Comparison of ENCODE assay signal across 16 cellular contexts in the genomic region with DNA sequence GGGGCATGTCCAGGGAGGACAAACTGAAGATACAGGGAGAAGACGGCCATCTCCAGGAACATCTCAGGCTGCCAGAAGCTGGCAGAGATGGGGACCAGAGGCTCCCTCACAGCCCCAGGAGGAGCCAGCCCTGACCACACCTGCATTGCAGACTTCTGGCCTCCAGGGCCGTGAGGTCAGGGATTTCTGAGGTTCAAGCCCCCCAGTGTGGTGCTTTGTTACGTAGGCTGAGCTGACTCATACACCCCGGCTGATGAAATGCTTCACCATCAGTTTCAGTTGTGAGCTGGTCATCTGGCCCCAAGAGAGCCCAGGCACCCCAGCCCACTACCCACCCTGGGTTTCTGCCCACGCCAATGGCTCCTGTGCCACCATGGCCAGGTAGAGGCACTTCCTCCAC.
DNase-seq lines count a peak whose midpoint lies in the region; ATAC-seq, FAIRE-seq and TF ChIP-seq lines count a peak whose summit lies in the region.
"Had no signal": no experiment of that assay in that cellular context is flagged by ENCODE, and none has a peak within 500 bp of the region (broad histone marks: within the 10 kb centered on the region; RNA-seq: fewer than 3 reads in every experiment).

No MANE protein-coding gene starts in this region.

- H3K27me3 ChIP-seq in BLaER1 treated with 17β-estradiol and CSF1 and Interleukin-3, amounts not matched to agents 10 nM and 100 nM: peaks cover 0 to 15% (median 0%) of the 10 kb centered on the region in 11 experiments; a peak in 2 of 22 replicates
- H3K27me3 ChIP-seq in astrocyte (ENCODE audit: insufficient read depth, low read length): no peaks in the 10 kb centered on the region
- peaks cover 0 to 45% of the 10 kb centered on the region in 2 experiments for H3K27me3 ChIP-seq in mesenchymal stem cell (ENCODE audit: control insufficient read depth in 1 of 2, insufficient read depth in 1 of 2, low read length in 2 of 2)
- H3K27me3 ChIP-seq in gastrocnemius medialis: peaks cover 0 to 20% (median 18%) of the 10 kb centered on the region in 3 donors
- H3K27me3 ChIP-seq in dorsolateral prefrontal cortex: peaks cover 0 to 3% (median 0%) of the 10 kb centered on the region in 45 donors

- no peak overlapping the region for H3K14ac ChIP-seq in mesenchymal stem cell (ENCODE audit: low read length in 2 of 2)

- H3K4me1 Mint-ChIP-seq in astrocyte (ENCODE audit: low read depth, unreplicated experiment): peaks cover 15% of the 10 kb centered on the region
- H3K4me1 Mint-ChIP-seq in activated CD4-positive, alpha-beta memory T cell treated with anti-CD3 and anti-CD28 coated beads, Interleukin-2, amount 10 ng/mL, durations not matched to agents 7 days and 5 days: no peaks in the 10 kb centered on the region

- H3K27ac ChIP-seq in BLaER1 treated with 17β-estradiol and CSF1 and Interleukin-3, amounts not matched to agents 10 nM and 100 nM: no peak overlapping the region
- no peak overlapping the region for H3K27ac ChIP-seq in astrocyte (ENCODE audit: low read depth, low read length)
- H3K27ac ChIP-seq in mesenchymal stem cell (ENCODE audit: low read length, poor library complexity, severe bottlenecking): no peak overlapping the region
- H3K27ac ChIP-seq in gastrocnemius medialis: no peak overlapping the region
- H3K27ac ChIP-seq in dorsolateral prefrontal cortex: no peak overlapping the region
- H3K27ac ChIP-seq: C4-2B had no signal

- H2AFZ ChIP-seq in astrocyte (ENCODE audit: low read depth, low read length) (no peak overlapping the region), mesenchymal stem cell (ENCODE audit: low read depth, low read length) (no peak overlapping the region)

- H2AK5ac ChIP-seq in mesenchymal stem cell (ENCODE audit: low read length, severe bottlenecking): no peak overlapping the region

- H3K79me2 ChIP-seq in astrocyte (ENCODE audit: insufficient read depth, low read length): no peaks in the 10 kb centered on the region

- H3K9ac ChIP-seq in BLaER1 treated with 17β-estradiol and CSF1 and Interleukin-3, amounts not matched to agents 10 nM and 100 nM: no peak overlapping the region
- no peak overlapping the region for H3K9ac ChIP-seq in astrocyte (ENCODE audit: low read length)
- H3K9ac ChIP-seq in mesenchymal stem cell (ENCODE audit: low read length): no peak overlapping the region

- peak overlapping the region; percentile 50 for H4K8ac ChIP-seq in mesenchymal stem cell (ENCODE audit: low read length)

- TF ChIP-seq CTCF in astrocyte (IDR thresholded peaks at IDR 0.05; ENCODE audit: insufficient read depth, low read depth, low read length) (no peak), gastrocnemius medialis (IDR thresholded peaks at IDR 0.05 in 4 of 5, conservative IDR thresholded peaks at IDR 0.05 in 1 of 5) (no peak), dorsolateral prefrontal cortex (IDR thresholded peaks at IDR 0.05 in 54 of 56, conservative IDR thresholded peaks at IDR 0.05 in 2 of 56; ENCODE audit: low read depth in 1 of 56, partially characterized antibody in 56 of 56) (no peak)

- peaks cover 3% of the 10 kb centered on the region for H3K36me3 Mint-ChIP-seq in astrocyte (ENCODE audit: low read depth, unreplicated experiment)
- H3K36me3 Mint-ChIP-seq in activated CD4-positive, alpha-beta memory T cell treated with anti-CD3 and anti-CD28 coated beads, Interleukin-2, amount 10 ng/mL, durations not matched to agents 7 days and 5 days (ENCODE audit: low read depth): no peaks in the 10 kb centered on the region

- H3K4me3 ChIP-seq in BLaER1 treated with 17β-estradiol and CSF1 and Interleukin-3, amounts not matched to agents 10 nM and 100 nM: no peak overlapping the region
- H3K4me3 ChIP-seq in astrocyte (ENCODE audit: insufficient read depth, low read depth, low read length) (no peak overlapping the region), mesenchymal stem cell (ENCODE audit: insufficient read depth in 1 of 2, low read depth in 1 of 2, low read length in 2 of 2) (no peak overlapping the region), gastrocnemius medialis (no peak overlapping the region), dorsolateral prefrontal cortex (no peak overlapping the region)
- H3K4me3 ChIP-seq: HAP-1 had no signal

- FAIRE-seq in HTR-8/SVneo (lab: Jason Lieb, UNC): peak; percentile 54
- FAIRE-seq in astrocyte (lab: Jason Lieb, UNC): no peak
- FAIRE-seq: RCC 7860 had no signal

- ATAC-seq in HG03354 (IDR thresholded peaks at IDR 0.05; ENCODE audit: poor library complexity, severe bottlenecking, unreplicated experiment) (no peak), gastrocnemius medialis (no peak)

- POLR2A ChIA-PET in activated CD4-positive, alpha-beta memory T cell treated with anti-CD3 and anti-CD28 coated beads, Interleukin-2, amount 10 ng/mL, durations not matched to agents 7 days and 5 days (lab: Charles Lee): no interaction called here

- H3K9me3 Mint-ChIP-seq in astrocyte (ENCODE audit: unreplicated experiment): peaks cover 10% of the 10 kb centered on the region
- H3K9me3 Mint-ChIP-seq in activated CD4-positive, alpha-beta memory T cell treated with anti-CD3 and anti-CD28 coated beads, Interleukin-2, amount 10 ng/mL, durations not matched to agents 7 days and 5 days: no peaks in the 10 kb centered on the region

- DNase-seq in HTR-8/SVneo (ENCODE audit: insufficient read length, low spot score) (no peak), astrocyte (ENCODE audit: low read depth) (no peak), mesenchymal stem cell (peak; percentile 34), gastrocnemius medialis (no peak), dorsolateral prefrontal cortex (no peak)
- DNase-seq in activated CD4-positive, alpha-beta memory T cell treated with anti-CD3 and anti-CD28 coated beads, Interleukin-2, amount 10 ng/mL, durations not matched to agents 7 days and 5 days: no peak
- DNase-seq: DND-41, GDM1, KG1, NCI-H1694 treated with DMSO at 0.1 percent for 48 hours, SHP77 treated with DMSO at 0.1 percent for 48 hours had no signal

- H3K27me3 Mint-ChIP-seq in astrocyte (ENCODE audit: low read depth, unreplicated experiment): peaks cover 1% of the 10 kb centered on the region
- H3K27me3 Mint-ChIP-seq in activated CD4-positive, alpha-beta memory T cell treated with anti-CD3 and anti-CD28 coated beads, Interleukin-2, amount 10 ng/mL, durations not matched to agents 7 days and 5 days: peaks cover 2% of the 10 kb centered on the region

- H3K23ac ChIP-seq in mesenchymal stem cell (ENCODE audit: low read length in 2 of 2): no peak overlapping the region

- H2BK5ac ChIP-seq in mesenchymal stem cell (ENCODE audit: low read depth, low read length, poor library complexity, severe bottlenecking): no peak overlapping the region

- peak overlapping the region; percentile 35 to 37 for H3K18ac ChIP-seq in mesenchymal stem cell (ENCODE audit: low read depth in 1 of 2, low read length in 2 of 2)

- peak overlapping the region; percentile 54 for H3K4me3 Mint-ChIP-seq in astrocyte (ENCODE audit: unreplicated experiment)
- H3K4me3 Mint-ChIP-seq in activated CD4-positive, alpha-beta memory T cell treated with anti-CD3 and anti-CD28 coated beads, Interleukin-2, amount 10 ng/mL, durations not matched to agents 7 days and 5 days: no peak overlapping the region

- H2BK120ac ChIP-seq in mesenchymal stem cell (ENCODE audit: low read depth, low read length): no peak overlapping the region

- no peak for TF ChIP-seq POLR2A in gastrocnemius medialis (IDR thresholded peaks at IDR 0.05)

- H3K79me1 ChIP-seq in mesenchymal stem cell (replicated peaks; ENCODE audit: low read length, poor library complexity, severe bottlenecking): no peaks in the 10 kb centered on the region

- in situ Hi-C loops in gastrocnemius medialis (cut with MboI; ENCODE audit: low sequenced_read_pairs in 4 of 4): no loop called here

- no peak overlapping the region for H2BK15ac ChIP-seq in mesenchymal stem cell (ENCODE audit: low read depth, poor library complexity, severe bottlenecking)

- peak overlapping the region; percentile 6 to 97 (median 88); a peak in 20 of 22 replicates for H3K4me2 ChIP-seq in BLaER1 treated with 17β-estradiol and CSF1 and Interleukin-3, amounts not matched to agents 10 nM and 100 nM
- H3K4me2 ChIP-seq in astrocyte (ENCODE audit: low read length): no peak overlapping the region
- H3K4me2 ChIP-seq in mesenchymal stem cell (ENCODE audit: low read length, poor library complexity, severe bottlenecking): no peak overlapping the region

- peak overlapping the region; percentile 65 for H4K91ac ChIP-seq in mesenchymal stem cell (ENCODE audit: low read length)

- H3K27ac Mint-ChIP-seq in astrocyte (ENCODE audit: unreplicated experiment): peak overlapping the region; percentile 53
- H3K27ac Mint-ChIP-seq in activated CD4-positive, alpha-beta memory T cell treated with anti-CD3 and anti-CD28 coated beads, Interleukin-2, amount 10 ng/mL, durations not matched to agents 7 days and 5 days: no peak overlapping the region

- intact Hi-C loops in gastrocnemius medialis (cut with DNase I; ENCODE audit: low total_unique reads) (no loop called here), dorsolateral prefrontal cortex (cut with DNase I) (no loop called here)

- 91% methylated on average over 5 of the region's 5 CpGs for WGBS in mesenchymal stem cell

- peak overlapping the region in 1 of 2 experiments; percentile 47 for H2BK12ac ChIP-seq in mesenchymal stem cell (ENCODE audit: low read length in 2 of 2)

- H3K4ac ChIP-seq in mesenchymal stem cell (ENCODE audit: low read depth in 1 of 2, low read length in 2 of 2): no peak overlapping the region

- H3K36me3 ChIP-seq in BLaER1 treated with 17β-estradiol and CSF1 and Interleukin-3, amounts not matched to agents 10 nM and 100 nM: no peaks in the 10 kb centered on the region
- H3K36me3 ChIP-seq in astrocyte (ENCODE audit: insufficient read depth, low read length) (no peaks in the 10 kb centered on the region), mesenchymal stem cell (ENCODE audit: control insufficient read depth in 1 of 2, insufficient read depth in 2 of 2, low read depth in 1 of 2, low read length in 2 of 2) (no peaks in the 10 kb centered on the region), gastrocnemius medialis (no peaks in the 10 kb centered on the region)
- H3K36me3 ChIP-seq: HAP-1 had no signal

- H4K20me1 ChIP-seq in BLaER1 treated with 17β-estradiol and CSF1 and Interleukin-3, amounts not matched to agents 10 nM and 100 nM: peaks cover 0 to 21% (median 3%) of the 10 kb centered on the region in 11 experiments; a peak in 6 of 22 replicates
- no peaks in the 10 kb centered on the region for H4K20me1 ChIP-seq in astrocyte (ENCODE audit: insufficient read depth, low read length)

- peaks cover 0 to 16% (median 9%) of the 10 kb centered on the region in 11 experiments; a peak in 14 of 22 replicates for H3K9me3 ChIP-seq in BLaER1 treated with 17β-estradiol and CSF1 and Interleukin-3, amounts not matched to agents 10 nM and 100 nM (replicated peaks in 1 of 11)
- H3K9me3 ChIP-seq in astrocyte (ENCODE audit: insufficient read depth, low read depth, low read length): peaks cover 3% of the 10 kb centered on the region
- H3K9me3 ChIP-seq in mesenchymal stem cell (ENCODE audit: control insufficient read depth, low read length): peaks cover 9% of the 10 kb centered on the region
- no peaks in the 10 kb centered on the region for H3K9me3 ChIP-seq in gastrocnemius medialis
- H3K9me3 ChIP-seq: HAP-1 had no signal

- H3K4me1 ChIP-seq in BLaER1 treated with 17β-estradiol and CSF1 and Interleukin-3, amounts not matched to agents 10 nM and 100 nM: peaks cover 28 to 62% (median 51%) of the 10 kb centered on the region in 10 experiments
- peaks cover 15% of the 10 kb centered on the region for H3K4me1 ChIP-seq in astrocyte (ENCODE audit: insufficient read depth, low read length)
- peaks cover 38% of the 10 kb centered on the region for H3K4me1 ChIP-seq in mesenchymal stem cell (ENCODE audit: control insufficient read depth, insufficient read depth, low read depth, low read length)
- H3K4me1 ChIP-seq in gastrocnemius medialis: peaks cover 0 to 3% of the 10 kb centered on the region in 2 donors
- H3K4me1 ChIP-seq: HAP-1 had no signal

- CTCF ChIA-PET in activated CD4-positive, alpha-beta memory T cell treated with anti-CD3 and anti-CD28 coated beads, Interleukin-2, amount 10 ng/mL, durations not matched to agents 7 days and 5 days (lab: Charles Lee): no interaction called here

Comparison
In these comparisons a context has a peak if more than half of its experiments do, and no peak if none do; other contexts are left out.
1. H3K4me2 ChIP-seq: peak in BLaER1 treated with 17β-estradiol and CSF1 and Interleukin-3, amounts not matched to agents 10 nM and 100 nM (11 of 11); none in astrocyte (single experiment) and mesenchymal stem cell (single experiment).